In the genomic region with DNA sequence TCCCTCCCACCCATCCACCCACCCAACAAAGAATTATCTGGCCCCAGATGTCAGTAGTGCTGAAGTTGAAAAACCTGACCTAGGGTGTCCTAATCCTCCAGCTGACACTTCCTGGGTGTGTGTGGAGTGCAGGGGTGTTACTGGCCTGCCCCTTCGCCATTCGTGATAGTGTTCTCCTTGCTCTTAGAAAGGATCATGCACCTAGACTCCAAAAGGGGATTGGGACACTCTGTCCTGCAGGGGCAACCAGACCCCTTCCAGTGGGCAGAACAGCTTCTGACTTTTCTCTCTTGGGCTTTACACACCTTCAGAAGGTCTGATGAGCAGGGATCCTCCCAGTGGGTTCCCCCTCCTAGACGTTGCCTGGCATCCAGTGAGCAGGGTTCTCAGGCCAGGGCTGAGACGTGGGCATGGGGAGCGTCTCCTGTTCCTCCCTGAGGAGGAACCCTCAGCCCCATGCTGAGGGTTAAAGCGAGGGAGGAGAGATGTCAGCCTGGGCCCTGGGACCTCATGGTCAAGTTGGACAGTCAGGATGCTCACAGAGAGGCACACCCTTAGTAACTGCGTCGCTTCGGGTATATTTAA, we compare ENCODE assay signal across 13 cellular contexts.
DNase-seq lines count a peak whose midpoint lies in the region; ATAC-seq, FAIRE-seq and TF ChIP-seq lines count a peak whose summit lies in the region.
"Had no signal": no experiment of that assay in that cellular context is flagged by ENCODE, and none has a peak within 500 bp of the region (broad histone marks: within the 10 kb centered on the region; RNA-seq: fewer than 3 reads in every experiment).

No MANE protein-coding gene starts in this region.

- peaks cover 12% of the 10 kb centered on the region for H3K36me3 Mint-ChIP-seq in progenitor cell of endocrine pancreas (ENCODE audit: insufficient read depth)

- TF ChIP-seq EP300 in GM12878 (IDR thresholded peaks at IDR 0.05; ENCODE audit: borderline replicate concordance in 1 of 2, control insufficient read depth in 1 of 2, low read depth in 2 of 2, low read length in 2 of 2), result no peak

- 95% methylated on average over 9 of the region's 9 CpGs for WGBS in GM12878 (ENCODE audit: insufficient coverage, insufficient replicate concordance, low lambda C conversion rate, missing lambda C conversion rate)

- H3K4me3 ChIP-seq in BLaER1 treated with 17β-estradiol and CSF1 and Interleukin-3, amounts not matched to agents 10 nM and 100 nM, result no peak overlapping the region
- no peak overlapping the region for H3K4me3 ChIP-seq in GM12878
- H3K4me3 ChIP-seq: prostate gland had no signal

- peak overlapping the region in 8 of 11 experiments; percentile 4 to 88 (median 56); a peak in 10 of 22 replicates for H3K27ac ChIP-seq in BLaER1 treated with 17β-estradiol and CSF1 and Interleukin-3, amounts not matched to agents 10 nM and 100 nM
- no peak overlapping the region for H3K27ac ChIP-seq in GM12878 (ENCODE audit: control insufficient read depth, insufficient read depth)
- H3K27ac ChIP-seq: prostate gland had no signal

- no peak overlapping the region for H3K4me2 ChIP-seq in BLaER1 treated with 17β-estradiol and CSF1 and Interleukin-3, amounts not matched to agents 10 nM and 100 nM
- no peak overlapping the region for H3K4me2 ChIP-seq in GM12878 (ENCODE audit: control insufficient read depth, insufficient read depth)

- peak; percentile 41; the same call in 1 of the 2 replicates for TF ChIP-seq POLR2A in GM12878 (IDR thresholded peaks at IDR 0.05; ENCODE audit: low read depth, low read length)

- no peaks in the 10 kb centered on the region for H3K79me2 ChIP-seq in GM12878 (ENCODE audit: control insufficient read depth, insufficient read depth, low read length)

- no peak for TF ChIP-seq CTCF in GM12878 (IDR thresholded peaks at IDR 0.05 in 2 of 3, conservative IDR thresholded peaks at IDR 0.05 in 1 of 3; ENCODE audit: control insufficient read depth in 2 of 3, extremely low read depth in 1 of 3, insufficient read depth in 1 of 3, low read depth in 3 of 3, low read length in 3 of 3)
- no peak for TF ChIP-seq CTCF in progenitor cell of endocrine pancreas (IDR thresholded peaks at IDR 0.05; ENCODE audit: unreplicated experiment)

- no peak for ATAC-seq in GM12878
- no peak for ATAC-seq in HG03175 (IDR thresholded peaks at IDR 0.05; ENCODE audit: unreplicated experiment)

- H3K27me3 ChIP-seq in BLaER1 treated with 17β-estradiol and CSF1 and Interleukin-3, amounts not matched to agents 10 nM and 100 nM, result no peaks in the 10 kb centered on the region
- H3K27me3 ChIP-seq in GM12878 (replicated peaks in 1 of 2; ENCODE audit: control insufficient read depth in 2 of 2, insufficient read depth in 2 of 2, low read length in 1 of 2), result no peaks in the 10 kb centered on the region

- intact Hi-C loops in GM12878 (cut with micrococcal nuclease; ENCODE audit: unreplicated experiment), result no loop called here

- no peak overlapping the region for H2AFZ ChIP-seq in GM12878 (ENCODE audit: control insufficient read depth, low read depth, low read length)

- no peaks in the 10 kb centered on the region for H3K9me3 ChIP-seq in BLaER1 treated with 17β-estradiol and CSF1 and Interleukin-3, amounts not matched to agents 10 nM and 100 nM (replicated peaks in 1 of 11)
- H3K9me3 ChIP-seq in GM12878 (replicated peaks; ENCODE audit: control insufficient read depth, insufficient read depth, low read length), result no peaks in the 10 kb centered on the region
- H3K9me3 ChIP-seq: prostate gland had no signal

- BruUV-seq in GM12878 (replicated peaks; lab: Mats Ljungman, UMichigan), result no TSS peak

- TF ChIP-seq RAD21 in GM12878 (IDR thresholded peaks at IDR 0.05; ENCODE audit: insufficient read depth, low read depth, low read length), result no peak

- POLR2A ChIA-PET in GM12878 (lab: Charles Lee), result no interaction called here

- H3K27me3 Mint-ChIP-seq in progenitor cell of endocrine pancreas, result no peaks in the 10 kb centered on the region
- H3K27me3 Mint-ChIP-seq: activated CD4-positive, alpha-beta T cell treated with anti-CD3 and anti-CD28 coated beads, Interleukin-2, amount 10 ng/mL, durations not matched to agents 7 days and 5 days had no signal

- FAIRE-seq in GM12878 (lab: Jason Lieb, UNC), result no peak
- FAIRE-seq: endometrium had no signal

- peaks cover 85 to 98% (median 96%) of the 10 kb centered on the region in 11 experiments for H3K36me3 ChIP-seq in BLaER1 treated with 17β-estradiol and CSF1 and Interleukin-3, amounts not matched to agents 10 nM and 100 nM
- H3K36me3 ChIP-seq in GM12878 (ENCODE audit: control insufficient read depth in 2 of 2, insufficient read depth in 2 of 2, low read length in 1 of 2), result peaks cover 25 to 30% of the 10 kb centered on the region in 2 experiments
- H3K36me3 ChIP-seq: prostate gland had no signal

- peaks cover 12% of the 10 kb centered on the region for H3K4me1 Mint-ChIP-seq in progenitor cell of endocrine pancreas (ENCODE audit: low read depth)

- no peaks in the 10 kb centered on the region for H3K9me3 Mint-ChIP-seq in progenitor cell of endocrine pancreas (ENCODE audit: low read depth)
- H3K9me3 Mint-ChIP-seq: activated CD4-positive, alpha-beta T cell treated with anti-CD3 and anti-CD28 coated beads, Interleukin-2, amount 10 ng/mL, durations not matched to agents 7 days and 5 days had no signal

- peaks cover 33 to 74% (median 57%) of the 10 kb centered on the region in 10 experiments for H3K4me1 ChIP-seq in BLaER1 treated with 17β-estradiol and CSF1 and Interleukin-3, amounts not matched to agents 10 nM and 100 nM
- peaks cover 12% of the 10 kb centered on the region for H3K4me1 ChIP-seq in GM12878 (ENCODE audit: control insufficient read depth, insufficient read depth, low read length)

- no peak overlapping the region for H3K9ac ChIP-seq in BLaER1 treated with 17β-estradiol and CSF1 and Interleukin-3, amounts not matched to agents 10 nM and 100 nM
- no peak overlapping the region for H3K9ac ChIP-seq in GM12878 (ENCODE audit: control insufficient read depth, insufficient read depth, low read length)

- DNase-seq in Daoy (ENCODE audit: low read depth) (peak; percentile 3), GM12878 (ENCODE audit: low read depth, low spot score) (no peak), progenitor cell of endocrine pancreas (ENCODE audit: low spot score, unreplicated experiment) (no peak), NCI-H1092 (lab: John Stamatoyannopoulos, UW) (no peak), SKM-1 (lab: John Stamatoyannopoulos, UW; ENCODE audit: unreplicated experiment) (no peak)
- DNase-seq: activated CD4-positive, alpha-beta T cell treated with anti-CD3 and anti-CD28 coated beads, Interleukin-2, amount 10 ng/mL, durations not matched to agents 7 days and 5 days; COR-L47; glutamatergic neuron; NCI-H345 had no signal

- RAD21 ChIA-PET in GM12878 (lab: Charles Lee; ENCODE audit: unreplicated experiment), result interaction anchor here (0.6 kb wide), 1 partner anchor 135 kb away, joined by 3 read pairs; no protein-coding TSS in a partner anchor

- H3K4me3 Mint-ChIP-seq in progenitor cell of endocrine pancreas (ENCODE audit: low read depth), result no peak overlapping the region
- H3K4me3 Mint-ChIP-seq: activated CD4-positive, alpha-beta T cell treated with anti-CD3 and anti-CD28 coated beads, Interleukin-2, amount 10 ng/mL, durations not matched to agents 7 days and 5 days had no signal

- H3K27ac Mint-ChIP-seq in progenitor cell of endocrine pancreas, result peak overlapping the region; percentile 49

- SMC1A ChIA-PET in GM12878 (lab: Charles Lee; ENCODE audit: uncharacterized antibody, unreplicated experiment), result no interaction called here

- CTCF ChIA-PET in GM12878 (lab: Yijun Ruan, JAX), result interaction anchor here (0.7 to 1.5 kb wide), 2 partner anchors 50 to 233 kb away, joined by 3 to 4 read pairs; no protein-coding TSS in a partner anchor

- in situ Hi-C loops in GM12878 (cut with MboI), result no loop called here

- H4K20me1 ChIP-seq in BLaER1 treated with 17β-estradiol and CSF1 and Interleukin-3, amounts not matched to agents 10 nM and 100 nM, result peaks cover 3 to 93% (median 65%) of the 10 kb centered on the region in 11 experiments; a peak in 18 of 22 replicates
- no peaks in the 10 kb centered on the region for H4K20me1 ChIP-seq in GM12878 (ENCODE audit: control insufficient read depth, insufficient read depth)

TF ChIP-seq in GM12878, 131 proteins besides CTCF, POLR2A, EP300 and RAD21:
- TF ChIP-seq IRF4 (IDR thresholded peaks at IDR 0.05; ENCODE audit: low read depth, low read length) (no peak), SRF (IDR thresholded peaks at IDR 0.05; ENCODE audit: low read depth in 2 of 2, low read length in 2 of 2) (no peak), YY1 (IDR thresholded peaks at IDR 0.05; ENCODE audit: low read depth, low read length) (no peak), MTA3 (IDR thresholded peaks at IDR 0.05; ENCODE audit: borderline replicate concordance, low read length) (no peak)
